19 cellular contexts compared by ENCODE assay signal in genomic region chr2:111176867-111177266, GRCh38. TPM values are rescaled to one million over a fixed set of nuclear protein-coding genes. Genes with fewer than 3 reads are reported as not detected.
DNase-seq lines count a peak whose midpoint lies in the region; ATAC-seq, FAIRE-seq and TF ChIP-seq lines count a peak whose summit lies in the region.
"Had no signal": no experiment of that assay in that cellular context is flagged by ENCODE, and none has a peak within 500 bp of the region (broad histone marks: within the 10 kb centered on the region; RNA-seq: fewer than 3 reads in every experiment).

No MANE protein-coding gene starts in this region.

- no peak for TF ChIP-seq RAD21 in HepG2 (CRISPR knock-in tag; IDR thresholded peaks at IDR 0.05)

- no peak overlapping the region for H2AFZ ChIP-seq in HepG2 (ENCODE audit: low read length)
- H2AFZ ChIP-seq: PC-9 had no signal

- H3K27me3 ChIP-seq in HepG2 (ENCODE audit: control insufficient read depth in 1 of 2, insufficient read depth in 2 of 2, low read length in 2 of 2) (0 out of 5 replicates have a peak, but pooled peaks cover 0 to 3% of the 10 kb centered on the region in 2 experiments), spleen (replicated peaks in 1 of 7) (no peaks in the 10 kb centered on the region)
- H3K27me3 ChIP-seq: MG63 had no signal

- H3K4me3 ChIP-seq in HepG2 (replicated peaks in 1 of 3; ENCODE audit: insufficient read depth in 1 of 3, low read depth in 2 of 3, low read length in 3 of 3) (no peak overlapping the region), spleen (no peak overlapping the region)
- H3K4me3 ChIP-seq: MG63, PC-9, SK-N-MC had no signal

- H3K27ac ChIP-seq in HepG2 (ENCODE audit: extremely low read length, insufficient read depth, low read length): no peak overlapping the region
- no peak overlapping the region for H3K27ac ChIP-seq in spleen
- H3K27ac ChIP-seq: C4-2B, PC-9, SK-N-MC had no signal

- no peaks in the 10 kb centered on the region for H3K36me3 ChIP-seq in HepG2 (replicated peaks in 1 of 2; ENCODE audit: control insufficient read depth in 1 of 2, insufficient read depth in 2 of 2, low read length in 2 of 2)
- H3K36me3 ChIP-seq in spleen: no peaks in the 10 kb centered on the region
- H3K36me3 ChIP-seq: MG63 had no signal

- in situ Hi-C loops in HepG2 (cut with HindIII; ENCODE audit: extremely low pct_ligation_motif_present, low pct_unique_long_range_greater_than_20kb): no loop called here

- H3K4me1 ChIP-seq in HepG2 (ENCODE audit: insufficient read depth, low read length): peaks cover 49% of the 10 kb centered on the region
- H3K4me1 ChIP-seq in spleen: no peaks in the 10 kb centered on the region

- FAIRE-seq in HepG2 (lab: Jason Lieb, UNC): no peak
- FAIRE-seq: A204.1 had no signal

- no peak for ATAC-seq in HepG2
- ATAC-seq in HG03442 (IDR thresholded peaks at IDR 0.05; ENCODE audit: unreplicated experiment): no peak

- WGBS in HepG2 (ENCODE audit: low lambda C conversion rate): 13% methylated on average over 1 of the region's 4 CpGs
- WGBS in spleen, 5 donors: 63 to 89% (median 78%) methylated on average over 4 of the region's 4 CpGs

- no peaks in the 10 kb centered on the region for H3K79me2 ChIP-seq in HepG2 (ENCODE audit: insufficient read depth, low read length)

- TF ChIP-seq EP300 in HepG2 (IDR thresholded peaks at IDR 0.05; ENCODE audit: low read depth in 2 of 2, low read length in 2 of 2): no peak
- TF ChIP-seq EP300 in HepG2 (CRISPR knock-in tag; IDR thresholded peaks at IDR 0.05; ENCODE audit: borderline replicate concordance): no peak

- CTCF ChIA-PET in HepG2 (lab: Yijun Ruan, JAX; ENCODE audit: low intra/inter-chr PET ratio, low total read pairs): no interaction called here

- no TSS peak for BruUV-seq in HepG2 (replicated peaks; lab: Mats Ljungman, UMichigan)

- peak overlapping the region; percentile 56 for H3K4me2 ChIP-seq in HepG2 (ENCODE audit: low read depth, low read length)
- H3K4me2 ChIP-seq: PC-9 had no signal

- no peaks in the 10 kb centered on the region for H4K20me1 ChIP-seq in HepG2 (ENCODE audit: insufficient read depth, low read length)

- intact Hi-C loops in HepG2 (cut with micrococcal nuclease; ENCODE audit: unreplicated experiment): loop anchor here (5.0 kb wide), 1 partner anchor 65 kb away; no protein-coding TSS in a partner anchor
- intact Hi-C loops in spleen (cut with DNase I; ENCODE audit: low total_unique reads): no loop called here

- TF ChIP-seq CTCF in HepG2 (CRISPR knock-in tag; IDR thresholded peaks at IDR 0.05): no peak
- no peak for TF ChIP-seq CTCF in spleen (IDR thresholded peaks at IDR 0.05 in 8 of 11, conservative IDR thresholded peaks at IDR 0.05 in 3 of 11)

- peak; percentile 37 for DNase-seq in activated CD8-positive, alpha-beta memory T cell treated with anti-CD3 and anti-CD28 coated beads, Interleukin-2, amount 50 U/mL, for 48 hours
- DNase-seq in activated CD8-positive, alpha-beta memory T cell treated with anti-CD3 and anti-CD28 coated beads, Interleukin-2, amount 50 U/mL, for 4 hours: no peak
- DNase-seq in SKM-1 (lab: John Stamatoyannopoulos, UW; ENCODE audit: unreplicated experiment): peak; percentile 30
- DNase-seq in HepG2 (ENCODE audit: low spot score): no peak
- peak; percentile 72 for DNase-seq in spleen
- DNase-seq in kidney glomerular epithelial cell (lab: John Stamatoyannopoulos, UW): no peak
- DNase-seq in stimulated activated CD4-positive, alpha-beta T cell treated with anti-CD3 and anti-CD28 coated beads, Interleukin-12 subunit alpha, Interleukin-12 subunit beta, amount 100 ng/mL, for 4 hours: no peak
- DNase-seq: COR-L47, KG1, MG63, NCI-H1436, NCI-H2029 treated with DMSO at 0.1 percent for 48 hours, NCI-H2227 treated with DMSO at 0.1 percent for 48 hours, NCI-H524 treated with DMSO at 0.1 percent for 48 hours, PC-9 had no signal

- H3K9ac ChIP-seq in HepG2 (ENCODE audit: insufficient read depth, low read depth, low read length): no peak overlapping the region

- H3K9me3 ChIP-seq in HepG2 (ENCODE audit: low read length) (no peaks in the 10 kb centered on the region), spleen (no peaks in the 10 kb centered on the region)
- H3K9me3 ChIP-seq: MG63 had no signal

- POLR2A ChIA-PET in HepG2 (lab: Yijun Ruan, JAX): interaction anchor here (1.9 kb wide), 1 partner anchor 56 kb away, joined by 8 read pairs; the partner anchor contains the start of gene BCL2L11

- TF ChIP-seq POLR2A in HepG2 (IDR thresholded peaks at IDR 0.05; ENCODE audit: insufficient read depth in 1 of 2, low read depth in 2 of 2, low read length in 2 of 2) (no peak), spleen (IDR thresholded peaks at IDR 0.05) (no peak)

TF ChIP-seq in HepG2, 621 proteins besides CTCF, POLR2A, EP300 and RAD21:
- TF ChIP-seq ZNF557 (CRISPR knock-in tag; IDR thresholded peaks at IDR 0.05) (no peak), ZNF232 (CRISPR knock-in tag; IDR thresholded peaks at IDR 0.05; ENCODE audit: borderline replicate concordance) (no peak), CEBPG (CRISPR knock-in tag; IDR thresholded peaks at IDR 0.05) (peak; percentile 67), ZNF160 (CRISPR knock-in tag; IDR thresholded peaks at IDR 0.05) (no peak), NFYC (CRISPR knock-in tag; IDR thresholded peaks at IDR 0.05) (no peak), GTF2F1 (IDR thresholded peaks at IDR 0.05; ENCODE audit: low read length) (no peak), MLLT10 (CRISPR knock-in tag; IDR thresholded peaks at IDR 0.05) (no peak), ZNF703 (CRISPR knock-in tag; IDR thresholded peaks at IDR 0.05; ENCODE audit: borderline replicate concordance) (no peak), MEIS1 (CRISPR knock-in tag; IDR thresholded peaks at IDR 0.05; ENCODE audit: borderline replicate concordance) (no peak), NPAS2 (CRISPR knock-in tag; IDR thresholded peaks at IDR 0.05; ENCODE audit: borderline replicate concordance) (no peak), CEBPB (IDR thresholded peaks at IDR 0.05; ENCODE audit: borderline replicate concordance, low read depth, low read length) (peak; percentile 88), HMG20B (CRISPR knock-in tag; conservative IDR thresholded peaks at IDR 0.05) (no peak), SAP130 (CRISPR knock-in tag; IDR thresholded peaks at IDR 0.05; ENCODE audit: low read depth) (0 out of 2 replicates have a peak, but pooled peaks have one; percentile 6), ZNF260 (CRISPR knock-in tag; IDR thresholded peaks at IDR 0.05; ENCODE audit: borderline replicate concordance, low read depth) (no peak)

RNA-seq across cellular contexts. Expression of gene BCL2L11, which starts 56.2 kb away (rescaled TPM):
- 9.7 and 9.9 TPM in 2 replicates for total RNA-seq in HepG2 (2016; rRNA removed; fragmentation: Illumina TruSeq; extraction: Trizol)
- total RNA-seq in HepG2 (2016; cell fraction: cytosol; rRNA removed; fragmentation: Illumina TruSeq; extraction: Trizol; ENCODE audit: low read depth): 1.5 and 4.5 TPM in 2 replicates
- 6.4 and 9.7 TPM in 2 replicates for total RNA-seq in HepG2 (2016; cell fraction: insoluble cytoplasmic fraction; rRNA removed; fragmentation: Illumina TruSeq; extraction: Trizol)
- total RNA-seq in HepG2 (2016; cell fraction: membrane; rRNA removed; fragmentation: Illumina TruSeq; extraction: Trizol): 6.9 and 7.6 TPM in 2 replicates
- total RNA-seq in HepG2 (2016; cell fraction: nucleus; rRNA removed; fragmentation: Illumina TruSeq; extraction: Trizol): 22.7 and 24.2 TPM in 2 replicates
- polyA plus RNA-seq in HepG2 (2011; rRNA removed): 6.1 and 6.4 TPM in 2 replicates
- polyA plus RNA-seq in HepG2 (2011; cell fraction: cytosol; rRNA removed): 3.7 and 5.7 TPM in 2 replicates
- polyA plus RNA-seq in HepG2 (2011; cell fraction: nucleus; rRNA removed): 9.5 and 16.1 TPM in 2 replicates
- 11.6 and 12.0 TPM in 2 replicates for polyA plus RNA-seq in HepG2 (2012)
- polyA plus RNA-seq in HepG2 (2016; cell fraction: cytosol; fragmentation: Illumina TruSeq; extraction: Trizol; ENCODE audit: low read depth): 1.6 and 2.1 TPM in 2 replicates
- 9.9 and 10.8 TPM in 2 replicates for polyA plus RNA-seq in HepG2 (2016; cell fraction: insoluble cytoplasmic fraction; fragmentation: Illumina TruSeq; extraction: Trizol; ENCODE audit: low read depth)
- polyA plus RNA-seq in HepG2 (2016; cell fraction: membrane; fragmentation: Illumina TruSeq; extraction: Trizol; ENCODE audit: low read depth): 3.1 and 3.8 TPM in 2 replicates
- polyA plus RNA-seq in HepG2 (2016; cell fraction: nucleus; fragmentation: Illumina TruSeq; extraction: Trizol; ENCODE audit: insufficient read depth, low read depth): 22.4 and 23.3 TPM in 2 replicates
- 7.4 and 11.0 TPM in 2 replicates for polyA minus RNA-seq in HepG2 (2011; rRNA and poly(A)+ RNA removed; ENCODE audit: low replicate concordance)
- 6.5 and 6.6 TPM in 2 replicates for polyA minus RNA-seq in HepG2 (2011; cell fraction: cytosol; rRNA and poly(A)+ RNA removed)
- polyA minus RNA-seq in HepG2 (2011; cell fraction: nucleus; rRNA and poly(A)+ RNA removed): 24.2 and 24.5 TPM in 2 replicates
- 10 to 100 TPM; 28.7 to 95.2 (median 39.9) TPM for total RNA-seq in spleen
- 1 to 10 TPM; 4.6 to 8.8 (median 6.9) TPM for polyA plus RNA-seq in spleen

Comparison
In these comparisons a context has a peak if more than half of its experiments do, and no peak if none do; other contexts are left out.
1. DNase-seq: peak in activated CD8-positive, alpha-beta memory T cell treated with anti-CD3 and anti-CD28 coated beads, Interleukin-2, amount 50 U/mL, for 48 hours (single experiment), SKM-1 (single experiment) and spleen (single experiment); none in activated CD8-positive, alpha-beta memory T cell treated with anti-CD3 and anti-CD28 coated beads, Interleukin-2, amount 50 U/mL, for 4 hours (single experiment), HepG2 (single experiment), kidney glomerular epithelial cell (single experiment) and stimulated activated CD4-positive, alpha-beta T cell treated with anti-CD3 and anti-CD28 coated beads, Interleukin-12 subunit alpha, Interleukin-12 subunit beta, amount 100 ng/mL, for 4 hours (single experiment).